ENCODE assay signal across 1 cellular context in the genomic region with DNA sequence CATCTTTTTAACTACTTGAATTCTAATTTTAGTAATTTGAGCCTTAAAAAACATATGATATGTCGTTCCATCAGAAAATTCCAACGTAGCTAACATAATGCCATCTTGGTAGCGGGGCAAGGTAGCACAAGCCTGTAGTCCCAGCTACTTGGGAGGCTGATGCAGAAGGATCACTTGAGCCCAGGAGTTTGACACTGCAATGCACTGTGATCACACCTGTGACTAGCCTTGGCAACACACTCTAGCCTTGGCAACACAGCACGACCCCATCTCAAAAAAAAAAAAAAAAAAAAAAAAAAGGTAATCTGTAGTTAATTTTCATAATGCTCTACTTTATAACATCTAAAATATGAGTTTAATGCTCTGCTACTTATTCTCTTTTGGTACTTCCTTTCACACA.
TF ChIP-seq lines count a peak whose summit lies in the region.

No MANE protein-coding gene starts in this region.

TF ChIP-seq in HepG2, 621 proteins besides CTCF, POLR2A, EP300 and RAD21:
- TF ChIP-seq RBM22 (optimal IDR thresholded peaks at IDR 0.05; ENCODE audit: low read length) (peak; percentile 24), ZNF234 (CRISPR knock-in tag; conservative IDR thresholded peaks at IDR 0.05) (no peak), ZNF30 (CRISPR knock-in tag; IDR thresholded peaks at IDR 0.05) (no peak), POLR2AphosphoS2 (IDR thresholded peaks at IDR 0.05; ENCODE audit: low read depth, low read length) (0 out of 2 replicates have a peak, but pooled peaks have one; percentile 34), SIX4 (CRISPR knock-in tag; IDR thresholded peaks at IDR 0.05) (no peak)
TF ChIP-seq in HepG2: peak in this region for 2.
